ENCODE assay signal across 9 cellular contexts in the genomic region with DNA sequence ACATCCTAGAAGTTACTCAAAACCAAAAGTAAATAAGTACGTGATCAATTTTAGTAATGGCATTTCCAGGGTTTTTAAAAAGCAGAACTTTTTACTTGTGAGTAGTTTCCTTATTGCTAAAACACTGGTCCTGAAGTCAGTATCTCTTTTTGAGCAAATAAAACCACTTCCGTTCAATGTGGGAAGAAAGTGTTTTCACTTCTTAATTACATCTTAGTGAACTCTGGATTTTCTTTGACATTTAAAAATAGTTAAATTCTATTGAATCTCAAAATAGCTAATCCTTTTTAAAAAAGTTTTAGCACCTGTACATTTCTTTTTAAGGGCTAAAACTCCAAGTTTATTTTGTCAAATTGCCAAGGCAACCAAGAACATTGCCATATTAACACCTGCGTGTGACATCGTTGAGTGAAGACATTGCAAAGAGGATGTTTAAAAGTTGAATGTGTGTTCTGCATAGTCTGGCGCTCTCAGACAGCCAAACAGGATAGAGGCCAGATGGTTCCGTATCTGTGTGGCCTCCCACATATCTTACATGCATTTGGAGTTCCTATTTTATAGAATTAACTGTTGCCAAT. TPM values are rescaled to one million over a fixed set of nuclear protein-coding genes. Genes with fewer than 3 reads are reported as not detected.
DNase-seq lines count a peak whose midpoint lies in the region; ATAC-seq and TF ChIP-seq lines count a peak whose summit lies in the region.
"Had no signal": no experiment of that assay in that cellular context is flagged by ENCODE, and none has a peak within 500 bp of the region (broad histone marks: within the 10 kb centered on the region; RNA-seq: fewer than 3 reads in every experiment).

No MANE protein-coding gene starts in this region.

- peaks cover 71 to 80% (median 73%) of the 10 kb centered on the region in 3 donors for H3K4me1 Mint-ChIP-seq in T-cell

- 30 to 31% methylated on average over 6 of the region's 6 CpGs for WGBS in esophagus squamous epithelium, 2 donors

- intact Hi-C loops in mucosa of descending colon (cut with DNase I, micrococcal nuclease) = no loop called here
- intact Hi-C loops in esophagus squamous epithelium (cut with DNase I) = no loop called here

- no peaks in the 10 kb centered on the region for H3K9me3 Mint-ChIP-seq in T-cell

- CTCF ChIA-PET in T-cell (lab: Charles Lee) = interaction anchor here (0.6 to 2.0 kb wide), 7 partner anchors 18 to 1041 kb away, joined by 3 to 11 read pairs (median 4); no protein-coding TSS in a partner anchor

- DNase-seq in GM19238 (ENCODE audit: insufficient read length, low spot score) = peak; percentile 30
- DNase-seq in T-cell = peak in 29 of 34 experiments; percentile 10 to 61 (median 34)
- peak in 1 of 3 donors; percentile 16 for DNase-seq in mucosa of descending colon
- no peak for DNase-seq in NCI-H146 (lab: John Stamatoyannopoulos, UW)
- DNase-seq in esophagus squamous epithelium (lab: John Stamatoyannopoulos, UW) = no peak
- DNase-seq in right atrium auricular region (ENCODE audit: low spot score) = no peak

- no peak for TF ChIP-seq POLR2A in esophagus squamous epithelium (IDR thresholded peaks at IDR 0.05)

- H3K4me2 ChIP-seq in BLaER1 = peak overlapping the region; percentile 49

- H3K9ac ChIP-seq in BLaER1 = no peak overlapping the region

- no peaks in the 10 kb centered on the region for H3K27me3 Mint-ChIP-seq in T-cell

- H3K27ac Mint-ChIP-seq in T-cell = peak overlapping the region; percentile 91 to 93

- ATAC-seq in HG03103 (IDR thresholded peaks at IDR 0.05; ENCODE audit: low read depth, unreplicated experiment) (peak; percentile 91), T-cell (replicated peaks in 1 of 4) (peak; percentile 72 to 85 (median 74)), mucosa of descending colon (peak; percentile 76)

- no peak for TF ChIP-seq CTCF in mucosa of descending colon (IDR thresholded peaks at IDR 0.05)
- no peak for TF ChIP-seq CTCF in esophagus squamous epithelium (IDR thresholded peaks at IDR 0.05)
- TF ChIP-seq CTCF in right atrium auricular region (IDR thresholded peaks at IDR 0.05) = no peak

- H3K36me3 ChIP-seq in BLaER1 = peaks cover 11% of the 10 kb centered on the region; the same call in 1 of the 2 replicates
- no peaks in the 10 kb centered on the region for H3K36me3 ChIP-seq in mucosa of descending colon (ENCODE audit: low read depth)
- H3K36me3 ChIP-seq in esophagus squamous epithelium = peaks cover 0 to 21% (median 0%) of the 10 kb centered on the region in 3 donors
- no peaks in the 10 kb centered on the region for H3K36me3 ChIP-seq in right atrium auricular region

- no peaks in the 10 kb centered on the region for H3K27me3 ChIP-seq in BLaER1
- H3K27me3 ChIP-seq in esophagus squamous epithelium = no peaks in the 10 kb centered on the region
- H3K27me3 ChIP-seq in right atrium auricular region = no peaks in the 10 kb centered on the region

- H4K20me1 ChIP-seq in BLaER1 = no peaks in the 10 kb centered on the region

- H3K4me1 ChIP-seq in BLaER1 = peaks cover 35% of the 10 kb centered on the region
- peaks cover 4% of the 10 kb centered on the region for H3K4me1 ChIP-seq in mucosa of descending colon (ENCODE audit: low read depth)
- peaks cover 0 to 11% (median 0%) of the 10 kb centered on the region in 3 donors for H3K4me1 ChIP-seq in esophagus squamous epithelium
- H3K4me1 ChIP-seq in right atrium auricular region = no peaks in the 10 kb centered on the region

- peaks cover 26% of the 10 kb centered on the region for H3K36me3 Mint-ChIP-seq in T-cell

- peak overlapping the region; percentile 68 to 73 (median 69) for H3K4me3 Mint-ChIP-seq in T-cell

- H3K9me3 ChIP-seq in BLaER1 = no peaks in the 10 kb centered on the region
- no peaks in the 10 kb centered on the region for H3K9me3 ChIP-seq in mucosa of descending colon
- H3K9me3 ChIP-seq in esophagus squamous epithelium = no peaks in the 10 kb centered on the region
- no peaks in the 10 kb centered on the region for H3K9me3 ChIP-seq in right atrium auricular region

- H3K27ac ChIP-seq in BLaER1 (no peak overlapping the region), esophagus squamous epithelium (peak overlapping the region in 2 of 4 donors; percentile 1 to 10), right atrium auricular region (no peak overlapping the region)

- no peak overlapping the region for H3K4me3 ChIP-seq in BLaER1
- H3K4me3 ChIP-seq in mucosa of descending colon = no peak overlapping the region
- H3K4me3 ChIP-seq in esophagus squamous epithelium = no peak overlapping the region
- no peak overlapping the region for H3K4me3 ChIP-seq in right atrium auricular region

- POLR2A ChIA-PET in T-cell (lab: Charles Lee) = interaction anchor here (0.6 to 1.1 kb wide), 4 partner anchors 20 to 939 kb away, joined by 3 to 5 read pairs (median 4); no protein-coding TSS in a partner anchor

RNA-seq across cellular contexts. Expression of a gene that starts 17.2 kb away (rescaled TPM):
- total RNA-seq in T-cell (under 1 TPM in 4 of 5 donors, not detected in 1; 0.46 to 0.95 (median 0.72) TPM), mucosa of descending colon (not detected), esophagus squamous epithelium (not detected), right atrium auricular region (not detected)
- total RNA-seq: subcutaneous adipose tissue had no signal

RNA-seq across cellular contexts. Expression of a gene that starts 50.5 kb away (rescaled TPM):
- total RNA-seq in T-cell = 100 to 1,000 TPM in 3 of 5 donors, 10 to 100 TPM in 2; 86.8 to 158 (median 142) TPM
- total RNA-seq in mucosa of descending colon = 10 to 100 TPM; 10.7 to 20.1 (median 12.7) TPM
- total RNA-seq in esophagus squamous epithelium = 10 to 100 TPM in 1 of 4 donors, 1 to 10 TPM in 3; 1.7 to 12.4 (median 4.4) TPM
- total RNA-seq in right atrium auricular region = 1 to 10 TPM; 2.8 to 5.5 TPM

RNA-seq across cellular contexts. Expression of a gene that starts 53.7 kb away (rescaled TPM):
- total RNA-seq in T-cell = 10 to 100 TPM; 32.2 to 41.7 (median 34.0) TPM
- 10 to 100 TPM; 70.0 to 93.9 (median 75.3) TPM for total RNA-seq in mucosa of descending colon
- 10 to 100 TPM; 26.6 to 48.6 (median 40.5) TPM for total RNA-seq in esophagus squamous epithelium
- total RNA-seq in right atrium auricular region = 10 to 100 TPM; 50.5 to 52.4 TPM

Comparison
In these comparisons a context has a peak if more than half of its experiments do, and no peak if none do; other contexts are left out.
1. DNase-seq: peak in GM19238 (single experiment) and T-cell (29 of 34); none in NCI-H146 (single experiment), esophagus squamous epithelium (single experiment) and right atrium auricular region (single experiment).
2. RNA of a gene that starts 50.5 kb away (total RNA-seq): 86.8 to 158 TPM in T-cell; 10.7 to 20.1 TPM in mucosa of descending colon, 1.7 to 12.4 TPM in esophagus squamous epithelium and 2.8 to 5.5 TPM in right atrium auricular region; every median in the first group is over 4 times any median in the second.
3. Peak in every context shown above with its lines, with median percentiles within 50 percentile points of each other: ATAC-seq.